ENCODE assay signal across 1 cellular context in the genomic region with DNA sequence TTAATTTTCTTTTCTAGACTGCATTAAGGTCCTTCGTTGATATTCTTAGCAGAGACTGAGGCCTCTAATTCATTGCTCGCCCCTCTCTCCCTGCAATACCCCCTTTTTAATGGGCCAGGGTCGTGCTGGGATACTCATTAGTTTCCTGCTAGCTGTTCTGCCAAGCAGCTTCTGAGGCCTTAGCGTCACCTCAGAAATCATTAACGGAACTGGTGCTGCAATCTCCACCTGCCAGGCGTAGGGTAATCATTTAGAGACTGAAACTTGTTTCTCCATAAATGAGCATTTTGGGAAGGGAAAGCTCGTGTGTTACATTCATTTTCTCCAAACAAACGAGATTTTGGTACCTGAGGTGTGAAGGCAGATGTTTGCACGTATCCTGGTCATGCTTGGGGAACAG.
TF ChIP-seq lines count a peak whose summit lies in the region.

No MANE protein-coding gene starts in this region.

TF ChIP-seq in HepG2, 621 proteins besides CTCF, POLR2A, EP300 and RAD21 (continued from another document):
- TF ChIP-seq, protein P1, sequence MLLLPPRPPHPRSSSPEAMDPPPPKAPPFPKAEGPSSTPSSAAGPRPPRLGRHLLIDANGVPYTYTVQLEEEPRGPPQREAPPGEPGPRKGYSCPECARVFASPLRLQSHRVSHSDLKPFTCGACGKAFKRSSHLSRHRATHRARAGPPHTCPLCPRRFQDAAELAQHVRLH (CRISPR knock-in tag; IDR thresholded peaks at IDR 0.05; ENCODE audit: borderline replicate concordance, low read depth) = no peak
- TF ChIP-seq ZNF510 (CRISPR knock-in tag; IDR thresholded peaks at IDR 0.05; ENCODE audit: low read depth) (no peak), JUND (CRISPR knock-in tag; IDR thresholded peaks at IDR 0.05) (no peak), TBX3 (IDR thresholded peaks at IDR 0.05; ENCODE audit: borderline replicate concordance) (no peak), DNMT3B (CRISPR knock-in tag; conservative IDR thresholded peaks at IDR 0.05) (no peak)
- TF ChIP-seq, protein P2, sequence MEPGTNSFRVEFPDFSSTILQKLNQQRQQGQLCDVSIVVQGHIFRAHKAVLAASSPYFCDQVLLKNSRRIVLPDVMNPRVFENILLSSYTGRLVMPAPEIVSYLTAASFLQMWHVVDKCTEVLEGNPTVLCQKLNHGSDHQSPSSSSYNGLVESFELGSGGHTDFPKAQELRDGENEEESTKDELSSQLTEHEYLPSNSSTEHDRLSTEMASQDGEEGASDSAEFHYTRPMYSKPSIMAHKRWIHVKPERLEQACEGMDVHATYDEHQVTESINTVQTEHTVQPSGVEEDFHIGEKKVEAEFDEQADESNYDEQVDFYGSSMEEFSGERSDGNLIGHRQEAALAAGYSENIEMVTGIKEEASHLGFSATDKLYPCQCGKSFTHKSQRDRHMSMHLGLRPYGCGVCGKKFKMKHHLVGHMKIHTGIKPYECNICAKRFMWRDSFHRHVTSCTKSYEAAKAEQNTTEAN (CRISPR knock-in tag; conservative IDR thresholded peaks at IDR 0.05) = no peak
- TF ChIP-seq, protein P3, sequence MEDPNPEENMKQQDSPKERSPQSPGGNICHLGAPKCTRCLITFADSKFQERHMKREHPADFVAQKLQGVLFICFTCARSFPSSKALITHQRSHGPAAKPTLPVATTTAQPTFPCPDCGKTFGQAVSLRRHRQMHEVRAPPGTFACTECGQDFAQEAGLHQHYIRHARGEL (CRISPR knock-in tag; IDR thresholded peaks at IDR 0.05) = no peak
- TF ChIP-seq, protein P4, sequence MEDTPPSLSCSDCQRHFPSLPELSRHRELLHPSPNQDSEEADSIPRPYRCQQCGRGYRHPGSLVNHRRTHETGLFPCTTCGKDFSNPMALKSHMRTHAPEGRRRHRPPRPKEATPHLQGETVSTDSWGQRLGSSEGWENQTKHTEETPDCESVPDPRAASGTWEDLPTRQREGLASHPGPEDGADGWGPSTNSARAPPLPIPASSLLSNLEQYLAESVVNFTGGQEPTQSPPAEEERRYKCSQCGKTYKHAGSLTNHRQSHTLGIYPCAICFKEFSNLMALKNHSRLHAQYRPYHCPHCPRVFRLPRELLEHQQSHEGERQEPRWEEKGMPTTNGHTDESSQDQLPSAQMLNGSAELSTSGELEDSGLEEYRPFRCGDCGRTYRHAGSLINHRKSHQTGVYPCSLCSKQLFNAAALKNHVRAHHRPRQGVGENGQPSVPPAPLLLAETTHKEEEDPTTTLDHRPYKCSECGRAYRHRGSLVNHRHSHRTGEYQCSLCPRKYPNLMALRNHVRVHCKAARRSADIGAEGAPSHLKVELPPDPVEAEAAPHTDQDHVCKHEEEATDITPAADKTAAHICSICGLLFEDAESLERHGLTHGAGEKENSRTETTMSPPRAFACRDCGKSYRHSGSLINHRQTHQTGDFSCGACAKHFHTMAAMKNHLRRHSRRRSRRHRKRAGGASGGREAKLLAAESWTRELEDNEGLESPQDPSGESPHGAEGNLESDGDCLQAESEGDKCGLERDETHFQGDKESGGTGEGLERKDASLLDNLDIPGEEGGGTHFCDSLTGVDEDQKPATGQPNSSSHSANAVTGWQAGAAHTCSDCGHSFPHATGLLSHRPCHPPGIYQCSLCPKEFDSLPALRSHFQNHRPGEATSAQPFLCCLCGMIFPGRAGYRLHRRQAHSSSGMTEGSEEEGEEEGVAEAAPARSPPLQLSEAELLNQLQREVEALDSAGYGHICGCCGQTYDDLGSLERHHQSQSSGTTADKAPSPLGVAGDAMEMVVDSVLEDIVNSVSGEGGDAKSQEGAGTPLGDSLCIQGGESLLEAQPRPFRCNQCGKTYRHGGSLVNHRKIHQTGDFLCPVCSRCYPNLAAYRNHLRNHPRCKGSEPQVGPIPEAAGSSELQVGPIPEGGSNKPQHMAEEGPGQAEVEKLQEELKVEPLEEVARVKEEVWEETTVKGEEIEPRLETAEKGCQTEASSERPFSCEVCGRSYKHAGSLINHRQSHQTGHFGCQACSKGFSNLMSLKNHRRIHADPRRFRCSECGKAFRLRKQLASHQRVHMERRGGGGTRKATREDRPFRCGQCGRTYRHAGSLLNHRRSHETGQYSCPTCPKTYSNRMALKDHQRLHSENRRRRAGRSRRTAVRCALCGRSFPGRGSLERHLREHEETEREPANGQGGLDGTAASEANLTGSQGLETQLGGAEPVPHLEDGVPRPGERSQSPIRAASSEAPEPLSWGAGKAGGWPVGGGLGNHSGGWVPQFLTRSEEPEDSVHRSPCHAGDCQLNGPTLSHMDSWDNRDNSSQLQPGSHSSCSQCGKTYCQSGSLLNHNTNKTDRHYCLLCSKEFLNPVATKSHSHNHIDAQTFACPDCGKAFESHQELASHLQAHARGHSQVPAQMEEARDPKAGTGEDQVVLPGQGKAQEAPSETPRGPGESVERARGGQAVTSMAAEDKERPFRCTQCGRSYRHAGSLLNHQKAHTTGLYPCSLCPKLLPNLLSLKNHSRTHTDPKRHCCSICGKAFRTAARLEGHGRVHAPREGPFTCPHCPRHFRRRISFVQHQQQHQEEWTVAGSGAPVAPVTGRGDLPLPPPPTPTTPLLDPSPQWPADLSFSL (CRISPR knock-in tag; IDR thresholded peaks at IDR 0.05) = no peak
